ENCODE assay signal across 18 cellular contexts in genomic region chr3:196408565-196409300, GRCh38.
"Had no signal": no experiment of that assay in that cellular context is flagged by ENCODE, and none has a peak within 500 bp of the region (broad histone marks: within the 10 kb centered on the region; RNA-seq: fewer than 3 reads in every experiment).

No MANE protein-coding gene starts in this region.

- H3K9me3 ChIP-seq: body of pancreas, testis had no signal

- H3K27ac ChIP-seq: body of pancreas, cardiac muscle cell, foreskin keratinocyte, testis had no signal

- H3K9me3 Mint-ChIP-seq: activated T-helper 17 cell treated with anti-CD3 and anti-CD28 coated beads, Interleukin-2, amount 50 U/mL, for 72 hours had no signal

- H3K27ac Mint-ChIP-seq: activated T-helper 17 cell treated with anti-CD3 and anti-CD28 coated beads, Interleukin-2, amount 50 U/mL, for 72 hours; stimulated activated memory B cell treated with anti-CD40 and anti-IgM and Interleukin-4, amounts not matched to agents 10 μg/mL and 1 μg/mL and 100 μg/mL, for 72 hours; type B pancreatic cell had no signal

- H3K27me3 Mint-ChIP-seq: activated T-cell treated with anti-CD3 and anti-CD28 coated beads, Interleukin-2, amount 50 U/mL, for 24 hours; activated T-helper 17 cell treated with anti-CD3 and anti-CD28 coated beads, Interleukin-2, amount 50 U/mL, for 72 hours; stimulated activated memory B cell treated with anti-CD40 and anti-IgM and Interleukin-4, amounts not matched to agents 10 μg/mL and 1 μg/mL and 100 μg/mL, for 72 hours; type B pancreatic cell had no signal

- H3K4me1 ChIP-seq: body of pancreas, foreskin keratinocyte, testis had no signal

- DNase-seq: activated CD8-positive, alpha-beta memory T cell treated with anti-CD3 and anti-CD28 coated beads, Interleukin-2, amount 50 U/mL, for 4 hours; activated naive CD4-positive, alpha-beta T cell; activated T-cell treated with anti-CD3 and anti-CD28 coated beads, Interleukin-2, amount 50 U/mL, for 24 hours; body of pancreas; effector CD8-positive, alpha-beta T cell; foreskin keratinocyte; left colon; mesenchymal stem cell; posterior cingulate gyrus; stimulated activated CD4-positive, alpha-beta T cell treated with anti-CD3 and anti-CD28 coated beads, Interleukin-15, amount 100 ng/mL, for 24 hours; testis had no signal

- H3K4me2 ChIP-seq: smooth muscle cell had no signal

- H3K4me1 Mint-ChIP-seq: neural crest cell had no signal

- FAIRE-seq: keratinocyte had no signal

- H3K27me3 ChIP-seq: body of pancreas, cardiac muscle cell, foreskin keratinocyte, testis had no signal

- H3K4me3 ChIP-seq: body of pancreas, cardiac muscle cell, smooth muscle cell, testis had no signal

- H3K4me3 Mint-ChIP-seq: activated T-cell treated with anti-CD3 and anti-CD28 coated beads, Interleukin-2, amount 50 U/mL, for 24 hours; activated T-helper 17 cell treated with anti-CD3 and anti-CD28 coated beads, Interleukin-2, amount 50 U/mL, for 72 hours; neural crest cell; stimulated activated memory B cell treated with anti-CD40 and anti-IgM and Interleukin-4, amounts not matched to agents 10 μg/mL and 1 μg/mL and 100 μg/mL, for 72 hours; type B pancreatic cell had no signal
